In genomic region chr6:90284745-90285481, GRCh38 we compare ENCODE assay signal across 8 cellular contexts. TPM values are rescaled to one million over a fixed set of nuclear protein-coding genes. Genes with fewer than 3 reads are reported as not detected.
DNase-seq lines count a peak whose midpoint lies in the region; ATAC-seq and TF ChIP-seq lines count a peak whose summit lies in the region.

No MANE protein-coding gene starts in this region.

- peak overlapping the region; percentile 73 for H3K4me3 Mint-ChIP-seq in activated naive CD4-positive, alpha-beta T cell treated with anti-CD3 and anti-CD28 coated beads, Interleukin-2, amount 10 ng/mL, durations not matched to agents 7 days and 5 days

- H3K27me3 Mint-ChIP-seq in activated naive CD4-positive, alpha-beta T cell treated with anti-CD3 and anti-CD28 coated beads, Interleukin-2, amount 10 ng/mL, durations not matched to agents 7 days and 5 days: no peaks in the 10 kb centered on the region

- no peaks in the 10 kb centered on the region for H3K36me3 ChIP-seq in ES-I3 (ENCODE audit: insufficient read depth, low read length)

- H3K27me3 ChIP-seq in HL-60 (ENCODE audit: insufficient read depth, poor library complexity, severe bottlenecking): no peaks in the 10 kb centered on the region
- no peaks in the 10 kb centered on the region for H3K27me3 ChIP-seq in right cardiac atrium (ENCODE audit: control insufficient read depth, insufficient read depth)

- DNase-seq in HL-60 (ENCODE audit: low read depth in 1 of 2, low spot score in 1 of 2): no peak
- peak; percentile 51 for DNase-seq in activated naive CD4-positive, alpha-beta T cell treated with anti-CD3 and anti-CD28 coated beads, Interleukin-2, amount 10 ng/mL, durations not matched to agents 7 days and 5 days
- no peak for DNase-seq in right cardiac atrium
- no peak for DNase-seq in stimulated activated naive CD8-positive, alpha-beta T cell treated with anti-CD3 and anti-CD28 coated beads, Interleukin-15, Interleukin-2, amounts not matched to agents 100 U/mL and 50 U/mL, for 24 hours
- no peak for DNase-seq in midbrain (lab: John Stamatoyannopoulos, UW)
- no peak for DNase-seq in NCI-H1092 treated with DMSO at 0.1 percent for 48 hours (lab: John Stamatoyannopoulos, UW)

- 0 out of 2 replicates have a peak overlapping the region, but pooled peaks have one; percentile 2 for H3K9ac ChIP-seq in ES-I3 (ENCODE audit: low read depth, low read length)

- no peak overlapping the region for H3K27ac ChIP-seq in HL-60 (replicated peaks)
- H3K27ac ChIP-seq in right cardiac atrium (ENCODE audit: low read length): peak overlapping the region; percentile 13

- TF ChIP-seq CTCF in HL-60 (IDR thresholded peaks at IDR 0.05; ENCODE audit: insufficient read depth, low read length): no peak

- H3K4me1 Mint-ChIP-seq in activated naive CD4-positive, alpha-beta T cell treated with anti-CD3 and anti-CD28 coated beads, Interleukin-2, amount 10 ng/mL, durations not matched to agents 7 days and 5 days: peaks cover 90% of the 10 kb centered on the region

- H3K36me3 Mint-ChIP-seq in activated naive CD4-positive, alpha-beta T cell treated with anti-CD3 and anti-CD28 coated beads, Interleukin-2, amount 10 ng/mL, durations not matched to agents 7 days and 5 days: peaks cover 47% of the 10 kb centered on the region

- CTCF ChIA-PET in activated naive CD4-positive, alpha-beta T cell treated with anti-CD3 and anti-CD28 coated beads, Interleukin-2, amount 10 ng/mL, durations not matched to agents 7 days and 5 days (lab: Charles Lee): interaction anchor here (0.6 to 8.6 kb wide), 21 partner anchors 9 to 345 kb away, joined by 3 to 193 read pairs (median 3); partner anchors contain the start of gene BACH2

- peak overlapping the region; percentile 96 for H3K27ac Mint-ChIP-seq in activated naive CD4-positive, alpha-beta T cell treated with anti-CD3 and anti-CD28 coated beads, Interleukin-2, amount 10 ng/mL, durations not matched to agents 7 days and 5 days

- H3K9me3 ChIP-seq in ES-I3 (ENCODE audit: control insufficient read depth, insufficient read depth, low read length): no peaks in the 10 kb centered on the region
- no peaks in the 10 kb centered on the region for H3K9me3 ChIP-seq in right cardiac atrium (ENCODE audit: control insufficient read depth, low read length)

- peaks cover 8% of the 10 kb centered on the region for H3K9me3 Mint-ChIP-seq in activated naive CD4-positive, alpha-beta T cell treated with anti-CD3 and anti-CD28 coated beads, Interleukin-2, amount 10 ng/mL, durations not matched to agents 7 days and 5 days

- H3K4me3 ChIP-seq in HL-60 (replicated peaks; ENCODE audit: insufficient read depth, low read length) (peak overlapping the region; percentile 3; the same call in 1 of the 2 replicates), right cardiac atrium (ENCODE audit: low read length) (peak overlapping the region; percentile 35)

- H3K4me1 ChIP-seq in ES-I3 (ENCODE audit: insufficient read depth, low read length) (peaks cover 34% of the 10 kb centered on the region), right cardiac atrium (ENCODE audit: control insufficient read depth, insufficient read depth, low read length) (peaks cover 5% of the 10 kb centered on the region)

- ATAC-seq in GM21390 (IDR thresholded peaks at IDR 0.05; ENCODE audit: unreplicated experiment) (peak; percentile 88), right cardiac atrium (peak; percentile 38 to 53)
- ATAC-seq in stimulated activated naive CD8-positive, alpha-beta T cell treated with anti-CD3 and anti-CD28 coated beads, Interleukin-15, Interleukin-2, amounts not matched to agents 100 U/mL and 50 U/mL, for 24 hours: peak; percentile 64

- intact Hi-C loops in right cardiac atrium (cut with DNase I): loop anchor here in 2 of 4 donors (10.0 kb wide), 2 partner anchors 70 to 190 kb away; no protein-coding TSS in a partner anchor

- WGBS in right cardiac atrium: 15% methylated on average over 7 of the region's 7 CpGs

RNA-seq across cellular contexts. Expression of gene BACH2, which starts 11.7 kb away (rescaled TPM):
- total RNA-seq in right cardiac atrium: 1 to 10 TPM; 1.1 to 2.8 (median 1.6) TPM
- 0.61 TPM for polyA plus RNA-seq in right cardiac atrium
